27 cellular contexts compared by ENCODE assay signal in genomic region chr20:15188415-15188814, GRCh38.
"Had no signal": no experiment of that assay in that cellular context is flagged by ENCODE, and none has a peak within 500 bp of the region (broad histone marks: within the 10 kb centered on the region; RNA-seq: fewer than 3 reads in every experiment).

No MANE protein-coding gene starts in this region.

- DNase-seq: activated CD4-positive, alpha-beta T cell treated with anti-CD3 and anti-CD28 coated beads, Interleukin-2, amount 10 ng/mL, durations not matched to agents 24 days and 14 days; activated CD4-positive, alpha-beta T cell treated with anti-CD3 and anti-CD28 coated beads, Interleukin-2, amount 50 U/mL, for 4 hours; activated CD8-positive, alpha-beta T cell treated with anti-CD3 and anti-CD28 coated beads for 36 hours; activated gamma-delta T cell; activated naive CD4-positive, alpha-beta T cell treated with Interleukin-2 at 50 U/mL for 16 hours; activated naive CD8-positive, alpha-beta T cell treated with anti-CD3 and anti-CD28 coated beads, Interleukin-2, amount 10 ng/mL, durations not matched to agents 7 days and 5 days; activated T-cell treated with anti-CD3 and anti-CD28 coated beads, Interleukin-2, amount 50 U/mL, for 24 hours; amygdala; caudate nucleus; cerebellar nuclear complex; MM.1S; MV-4-11; NCI-H1092; NCI-H1436 treated with DMSO at 0.1 percent for 48 hours; NCI-H1694 treated with DMSO at 0.1 percent for 48 hours; NCI-H2029; NCI-H345; NCI-H524 treated with DMSO at 0.1 percent for 48 hours; NK-92 treated with Interleukin-12 subunit alpha and Interleukin-12 subunit beta, amount 100 ng/mL, for 24 hours; PC-3; Right ventricle myocardium superior; T1000 had no signal

- H3K4me1 ChIP-seq: ascending aorta had no signal

- H3K36me3 Mint-ChIP-seq: activated naive CD4-positive, alpha-beta T cell treated with anti-CD3 and anti-CD28 coated beads, Interleukin-2, amount 50 U/mL, for 24 hours; activated naive CD8-positive, alpha-beta T cell treated with anti-CD3 and anti-CD28 coated beads, Interleukin-2, amount 10 ng/mL, durations not matched to agents 7 days and 5 days had no signal

- H3K36me3 ChIP-seq: ascending aorta had no signal

- H3K4me3 ChIP-seq: ascending aorta, SK-N-MC had no signal

- H3K4me2 ChIP-seq: KMS-11 had no signal

- H3K27ac ChIP-seq: ascending aorta, KMS-11, SK-N-MC had no signal

- H3K27ac Mint-ChIP-seq: activated CD4-positive, alpha-beta T cell treated with anti-CD3 and anti-CD28 coated beads, Interleukin-2, amount 10 ng/mL, durations not matched to agents 24 days and 14 days; activated CD8-positive, alpha-beta T cell treated with anti-CD3 and anti-CD28 coated beads for 36 hours; activated naive CD4-positive, alpha-beta T cell treated with anti-CD3 and anti-CD28 coated beads, Interleukin-2, amount 50 U/mL, for 24 hours; activated naive CD8-positive, alpha-beta T cell treated with anti-CD3 and anti-CD28 coated beads, Interleukin-2, amount 10 ng/mL, durations not matched to agents 7 days and 5 days; activated T-cell treated with anti-CD3 and anti-CD28 coated beads, Interleukin-2, amount 50 U/mL, for 24 hours; activated T-helper 2 cell treated with anti-CD3 and anti-CD28 coated beads, Interferon-gamma antibody, Interleukin-2, Interleukin-4, amounts not matched to agents 10 μg/mL and 5 μg/mL and 100 μg/mL, durations not matched to agents 14 hours and 24 hours and 36 hours had no signal

- H3K9me3 Mint-ChIP-seq: activated CD4-positive, alpha-beta T cell treated with anti-CD3 and anti-CD28 coated beads, Interleukin-2, amount 10 ng/mL, durations not matched to agents 24 days and 14 days had no signal

- H3K4me1 Mint-ChIP-seq: activated CD4-positive, alpha-beta T cell treated with anti-CD3 and anti-CD28 coated beads, Interleukin-2, amount 10 ng/mL, durations not matched to agents 24 days and 14 days; activated naive CD4-positive, alpha-beta T cell treated with anti-CD3 and anti-CD28 coated beads, Interleukin-2, amount 50 U/mL, for 24 hours; activated naive CD8-positive, alpha-beta T cell treated with anti-CD3 and anti-CD28 coated beads, Interleukin-2, amount 10 ng/mL, durations not matched to agents 7 days and 5 days had no signal

- H3K27me3 ChIP-seq: ascending aorta had no signal

- H3K9ac ChIP-seq: KMS-11 had no signal

- H3K4me3 Mint-ChIP-seq: activated CD4-positive, alpha-beta T cell treated with anti-CD3 and anti-CD28 coated beads, Interleukin-2, amount 10 ng/mL, durations not matched to agents 24 days and 14 days; activated CD8-positive, alpha-beta T cell treated with anti-CD3 and anti-CD28 coated beads for 36 hours; activated naive CD4-positive, alpha-beta T cell treated with anti-CD3 and anti-CD28 coated beads, Interleukin-2, amount 50 U/mL, for 24 hours; activated naive CD8-positive, alpha-beta T cell treated with anti-CD3 and anti-CD28 coated beads, Interleukin-2, amount 10 ng/mL, durations not matched to agents 7 days and 5 days; activated T-cell treated with anti-CD3 and anti-CD28 coated beads, Interleukin-2, amount 50 U/mL, for 24 hours had no signal

- H3K9me3 ChIP-seq: ascending aorta had no signal

- ATAC-seq: activated CD8-positive, alpha-beta T cell treated with anti-CD3 and anti-CD28 coated beads for 36 hours; PC-3 had no signal

- H3K27me3 Mint-ChIP-seq: activated CD4-positive, alpha-beta T cell treated with anti-CD3 and anti-CD28 coated beads, Interleukin-2, amount 10 ng/mL, durations not matched to agents 24 days and 14 days; activated CD8-positive, alpha-beta T cell treated with anti-CD3 and anti-CD28 coated beads for 36 hours; activated naive CD4-positive, alpha-beta T cell treated with anti-CD3 and anti-CD28 coated beads, Interleukin-2, amount 50 U/mL, for 24 hours; activated naive CD8-positive, alpha-beta T cell treated with anti-CD3 and anti-CD28 coated beads, Interleukin-2, amount 10 ng/mL, durations not matched to agents 7 days and 5 days; activated T-cell treated with anti-CD3 and anti-CD28 coated beads, Interleukin-2, amount 50 U/mL, for 24 hours had no signal
